In the genomic region with DNA sequence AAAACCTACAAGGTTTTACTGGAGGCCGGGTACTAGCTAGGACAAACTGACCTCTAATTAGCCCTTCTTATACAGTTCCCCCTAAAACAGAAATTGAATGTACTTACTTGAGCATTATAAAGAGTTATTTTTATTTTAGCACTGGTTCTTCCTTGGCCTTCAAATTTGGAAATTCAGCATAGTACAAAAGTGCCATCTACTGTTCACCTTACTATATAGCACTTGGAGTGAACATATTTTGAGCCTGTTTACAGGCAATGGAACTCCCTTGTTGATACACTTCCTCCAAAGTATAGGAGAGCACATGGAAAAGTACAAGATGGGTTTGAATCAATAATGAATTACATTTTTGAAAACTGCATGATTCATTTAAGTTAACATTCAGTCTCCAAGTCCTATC, we compare ENCODE assay signal across 9 cellular contexts.
DNase-seq lines count a peak whose midpoint lies in the region; ATAC-seq and TF ChIP-seq lines count a peak whose summit lies in the region.
"Had no signal": no experiment of that assay in that cellular context is flagged by ENCODE, and none has a peak within 500 bp of the region (broad histone marks: within the 10 kb centered on the region; RNA-seq: fewer than 3 reads in every experiment).

No MANE protein-coding gene starts in this region.

- H3K9me3 ChIP-seq in WERI-Rb-1 (ENCODE audit: severe bottlenecking) (no peaks in the 10 kb centered on the region), tibial artery (no peaks in the 10 kb centered on the region)

- H3K4me1 ChIP-seq in tibial artery, result peaks cover 0 to 12% (median 8%) of the 10 kb centered on the region in 4 donors

- peaks cover 4% of the 10 kb centered on the region; the same call in 1 of the 2 replicates for H3K36me3 ChIP-seq in WERI-Rb-1
- H3K36me3 ChIP-seq in tibial artery, result no peaks in the 10 kb centered on the region

- H3K27ac ChIP-seq in WERI-Rb-1, result no peak overlapping the region
- no peak overlapping the region for H3K27ac ChIP-seq in tibial artery
- H3K27ac ChIP-seq: skin epidermis had no signal

- intact Hi-C loops in tibial artery (cut with DNase I; ENCODE audit: low total_unique reads), result loop anchor here (5.0 to 10.0 kb wide), 2 partner anchors 62 to 485 kb away; no protein-coding TSS in a partner anchor

- DNase-seq in DMS153 (lab: John Stamatoyannopoulos, UW) (peak; percentile 48), GM19240 (ENCODE audit: insufficient read length, low spot score) (peak; percentile 24), NCI-H1436 (lab: John Stamatoyannopoulos, UW) (peak; percentile 17), WERI-Rb-1 (no peak), iPS-NIHi11 (ENCODE audit: low spot score) (peak; percentile 24), tibial artery (no peak)

- no peak for ATAC-seq in HG03095 (IDR thresholded peaks at IDR 0.05; ENCODE audit: unreplicated experiment)
- no peak for ATAC-seq in GM21528 (IDR thresholded peaks at IDR 0.05; ENCODE audit: low FRiP score, unreplicated experiment)

- H3K27me3 ChIP-seq in WERI-Rb-1 (ENCODE audit: insufficient read depth, low read depth, severe bottlenecking), result no peaks in the 10 kb centered on the region
- H3K27me3 ChIP-seq in tibial artery, result no peaks in the 10 kb centered on the region

- TF ChIP-seq CTCF in WERI-Rb-1 (IDR thresholded peaks at IDR 0.05; ENCODE audit: low read depth, low read length) (peak; percentile 43; the same call in 1 of the 2 replicates), tibial artery (IDR thresholded peaks at IDR 0.05) (peak; percentile 61 to 63)

- no peak overlapping the region for H3K4me3 ChIP-seq in WERI-Rb-1 (ENCODE audit: low read depth, low read length)
- H3K4me3 ChIP-seq in tibial artery, result no peak overlapping the region
- H3K4me3 ChIP-seq: skin epidermis had no signal

Comparison
In these comparisons a context has a peak if more than half of its experiments do, and no peak if none do; other contexts are left out.
1. DNase-seq: peak in DMS153 (single experiment), GM19240 (single experiment), NCI-H1436 (single experiment) and iPS-NIHi11 (single experiment); none in WERI-Rb-1 (single experiment) and tibial artery (0 of 2).